In the genomic region with DNA sequence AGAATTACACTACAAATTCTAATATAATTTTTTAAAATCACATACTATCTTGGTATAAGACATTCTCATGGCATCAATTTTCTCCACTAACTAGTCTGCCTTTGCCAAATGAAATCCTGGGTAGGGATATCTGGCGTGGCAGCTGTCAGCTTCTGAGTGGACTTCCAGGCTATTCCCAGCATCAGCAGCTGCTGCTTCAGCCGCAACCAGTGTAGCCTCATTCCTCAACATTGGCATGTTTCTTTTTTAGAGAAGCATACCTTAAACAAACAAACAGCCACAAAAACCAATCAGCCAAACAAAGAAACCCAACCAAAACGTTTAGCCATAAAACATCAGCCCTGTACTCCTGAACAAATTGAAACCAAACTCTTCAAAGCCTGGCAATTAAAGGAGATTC, we compare ENCODE assay signal across 21 cellular contexts.
"Had no signal": no experiment of that assay in that cellular context is flagged by ENCODE, and none has a peak within 500 bp of the region (broad histone marks: within the 10 kb centered on the region; RNA-seq: fewer than 3 reads in every experiment).

No MANE protein-coding gene starts in this region.

- H3K36me3 ChIP-seq: esophagus muscularis mucosa, gastrocnemius medialis, left ventricle myocardium inferior, tibial artery, WERI-Rb-1 had no signal

- H3K27me3 ChIP-seq: esophagus muscularis mucosa, gastrocnemius medialis, tibial artery had no signal

- DNase-seq: activated CD4-positive, alpha-beta T cell treated with anti-CD3 and anti-CD28 coated beads, Interleukin-2, amount 10 ng/mL, durations not matched to agents 7 days and 5 days; activated CD4-positive, CD25-positive, alpha-beta regulatory T cell treated with anti-CD3 and anti-CD28 coated beads, Interleukin-2, amount 50 U/mL, for 72 hours; activated CD8-positive, alpha-beta memory T cell treated with anti-CD3 and anti-CD28 coated beads, Interleukin-2, amount 10 ng/mL, durations not matched to agents 7 days and 5 days; activated CD8-positive, alpha-beta T cell treated with anti-CD3 and anti-CD28 coated beads for 36 hours; activated effector memory CD4-positive, alpha-beta T cell treated with anti-CD3 and anti-CD28 coated beads, Interleukin-2, amount 50 U/mL, for 16 hours; activated naive CD4-positive, alpha-beta T cell treated with anti-CD3 and anti-CD28 coated beads, Interleukin-2, amount 10 ng/mL, durations not matched to agents 7 days and 5 days; activated T-cell treated with anti-CD3 and anti-CD28 coated beads for 4 hours; amygdala; cerebellar nuclear complex; gastrocnemius medialis; hippocampal formation; left ventricle myocardium inferior; natural killer cell; stimulated activated CD4-positive, alpha-beta T cell treated with anti-CD3 and anti-CD28 coated beads, Interleukin-15, amount 100 ng/mL, for 24 hours; stimulated activated CD8-positive, alpha-beta memory T cell treated with anti-CD3 and anti-CD28 coated beads, Interleukin-4, amount 100 ng/mL, for 48 hours; stimulated activated naive CD4-positive, alpha-beta T cell treated with Interleukin-2 at 50 U/mL for 16 hours; tibial artery; WERI-Rb-1 had no signal

- H3K4me1 ChIP-seq: gastrocnemius medialis, tibial artery had no signal

- H3K27ac ChIP-seq: coronary artery, esophagus muscularis mucosa, gastrocnemius medialis, left ventricle myocardium inferior, tibial artery, WERI-Rb-1 had no signal

- H3K4me3 ChIP-seq: coronary artery, esophagus muscularis mucosa, gastrocnemius medialis, left ventricle myocardium inferior, smooth muscle cell, tibial artery had no signal

- H3K9me3 ChIP-seq: esophagus muscularis mucosa, gastrocnemius medialis, left ventricle myocardium inferior, tibial artery had no signal
